25 cellular contexts compared by ENCODE assay signal in the genomic region with DNA sequence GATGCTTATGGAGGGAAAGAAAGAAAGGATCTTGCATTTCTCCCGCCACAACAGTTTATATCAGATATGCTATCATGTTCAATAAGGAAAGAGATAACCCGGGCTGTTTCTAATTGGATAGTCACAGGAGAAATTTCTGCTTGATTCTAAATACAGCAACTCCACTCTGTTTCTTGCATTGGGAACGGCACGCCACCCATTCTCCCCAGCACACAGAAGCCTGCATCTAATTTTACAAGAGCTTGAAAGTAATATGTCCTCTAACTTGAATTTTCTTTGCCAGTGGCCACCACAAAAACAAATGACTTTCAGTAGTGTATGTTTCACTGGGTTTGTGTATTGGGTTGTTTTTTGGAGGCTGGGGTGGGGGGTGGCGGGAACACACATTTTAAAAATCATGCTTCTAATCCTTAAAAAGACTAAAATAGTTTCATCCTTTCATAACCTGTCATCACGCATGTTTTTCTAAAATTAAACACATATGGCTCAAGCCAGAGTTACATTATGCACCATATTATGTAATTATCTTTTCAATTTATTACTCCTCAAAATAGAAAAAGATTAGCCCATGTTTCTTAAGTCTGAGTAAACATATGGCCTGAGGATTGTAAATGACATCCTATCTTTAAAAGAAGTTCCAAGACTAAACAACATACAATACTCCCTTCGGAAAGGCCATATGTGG.
DNase-seq lines count a peak whose midpoint lies in the region; ATAC-seq, FAIRE-seq and TF ChIP-seq lines count a peak whose summit lies in the region.
"Had no signal": no experiment of that assay in that cellular context is flagged by ENCODE, and none has a peak within 500 bp of the region (broad histone marks: within the 10 kb centered on the region; RNA-seq: fewer than 3 reads in every experiment).

No MANE protein-coding gene starts in this region.

- CTCF ChIA-PET in naive thymus-derived CD4-positive, alpha-beta T cell (lab: Charles Lee) = no interaction called here

- H4K20me1 ChIP-seq in BLaER1 (no peaks in the 10 kb centered on the region), DOHH2 (ENCODE audit: control insufficient read depth, insufficient read depth, low read depth, low read length) (peaks cover 6% of the 10 kb centered on the region; the same call in 1 of the 2 replicates), astrocyte (ENCODE audit: insufficient read depth, low read length) (peaks cover 72% of the 10 kb centered on the region)

- H3K36me3 ChIP-seq in BLaER1 (no peaks in the 10 kb centered on the region), DOHH2 (ENCODE audit: control insufficient read depth, low read length) (no peaks in the 10 kb centered on the region), astrocyte (ENCODE audit: insufficient read depth, low read length) (no peaks in the 10 kb centered on the region)
- H3K36me3 ChIP-seq in naive thymus-derived CD4-positive, alpha-beta T cell (ENCODE audit: control insufficient read depth in 2 of 3, insufficient read depth in 3 of 3, low read length in 3 of 3) = no peaks in the 10 kb centered on the region
- H3K36me3 ChIP-seq: esophagus muscularis mucosa, gastroesophageal sphincter, vagina had no signal

- peaks cover 6% of the 10 kb centered on the region; the same call in 1 of the 2 replicates for H3F3A ChIP-seq in DOHH2 (ENCODE audit: control insufficient read depth, insufficient read depth)

- H3K27me3 ChIP-seq in BLaER1 = no peaks in the 10 kb centered on the region
- H3K27me3 ChIP-seq in DOHH2 (ENCODE audit: control insufficient read depth, low read length) = no peaks in the 10 kb centered on the region
- H3K27me3 ChIP-seq in astrocyte (ENCODE audit: insufficient read depth, low read length) = no peaks in the 10 kb centered on the region
- H3K27me3 ChIP-seq in naive thymus-derived CD4-positive, alpha-beta T cell (ENCODE audit: control insufficient read depth in 2 of 2, insufficient read depth in 2 of 2, low read length in 2 of 2) = no peaks in the 10 kb centered on the region
- H3K27me3 ChIP-seq: esophagus muscularis mucosa, gastroesophageal sphincter, vagina had no signal

- peak overlapping the region; percentile 44; the same call in 1 of the 2 replicates for H3K9ac ChIP-seq in BLaER1
- H3K9ac ChIP-seq in astrocyte (ENCODE audit: low read length) = no peak overlapping the region

- H3K27ac ChIP-seq in BLaER1 (no peak overlapping the region), DOHH2 (ENCODE audit: low read depth, low read length) (peak overlapping the region; percentile 49; the same call in 1 of the 2 replicates), astrocyte (ENCODE audit: low read depth, low read length) (no peak overlapping the region)
- H3K27ac ChIP-seq in naive thymus-derived CD4-positive, alpha-beta T cell (ENCODE audit: low read depth, low read length) = no peak overlapping the region
- H3K27ac ChIP-seq: esophagus muscularis mucosa, gastroesophageal sphincter, PC-9, vagina had no signal

- peaks cover 88% of the 10 kb centered on the region for H3K79me2 ChIP-seq in DOHH2 (ENCODE audit: control insufficient read depth, low read length)
- H3K79me2 ChIP-seq in astrocyte (ENCODE audit: insufficient read depth, low read length) = peaks cover 86% of the 10 kb centered on the region

- ATAC-seq in naive thymus-derived CD4-positive, alpha-beta T cell = no peak
- no peak for ATAC-seq in activated T-cell treated with anti-CD3 and anti-CD28 coated beads, Interleukin-2, amount 50 U/mL, for 72 hours (replicated peaks in 1 of 2)
- no peak for ATAC-seq in GM18505 (IDR thresholded peaks at IDR 0.05; ENCODE audit: unreplicated experiment)
- ATAC-seq: gastroesophageal sphincter; Right ventricle myocardium inferior; stimulated activated naive CD8-positive, alpha-beta T cell treated with anti-CD3 and anti-CD28 coated beads, Interleukin-15, amount 100 ng/mL, for 72 hours had no signal

- TF ChIP-seq CTCF in DOHH2 (IDR thresholded peaks at IDR 0.05; ENCODE audit: low read depth, low read length, poor library complexity, severe bottlenecking) = no peak
- TF ChIP-seq CTCF in astrocyte (IDR thresholded peaks at IDR 0.05; ENCODE audit: insufficient read depth, low read depth, low read length) = no peak
- TF ChIP-seq CTCF in CD14-positive monocyte (IDR thresholded peaks at IDR 0.05) = no peak

- H3K4me2 ChIP-seq in BLaER1 (peak overlapping the region; percentile 82), DOHH2 (ENCODE audit: low read length) (peak overlapping the region; percentile 78), astrocyte (ENCODE audit: low read length) (no peak overlapping the region)
- H3K4me2 ChIP-seq: PC-9 had no signal

- no peak overlapping the region for H2AFZ ChIP-seq in astrocyte (ENCODE audit: low read depth, low read length)
- H2AFZ ChIP-seq: PC-9 had no signal

- no peaks in the 10 kb centered on the region for H3K27me3 Mint-ChIP-seq in astrocyte (ENCODE audit: low read depth, unreplicated experiment)
- H3K27me3 Mint-ChIP-seq in naive thymus-derived CD4-positive, alpha-beta T cell = peaks cover 0 to 37% (median 0%) of the 10 kb centered on the region in 5 donors
- no peaks in the 10 kb centered on the region for H3K27me3 Mint-ChIP-seq in activated T-cell treated with anti-CD3 and anti-CD28 coated beads, Interleukin-2, amount 50 U/mL, for 72 hours (ENCODE audit: low read depth)
- H3K27me3 Mint-ChIP-seq in CD14-positive monocyte (ENCODE audit: low read depth in 3 of 3) = peaks cover 0 to 1% (median 0%) of the 10 kb centered on the region in 3 donors
- H3K27me3 Mint-ChIP-seq: stimulated activated naive CD8-positive, alpha-beta T cell treated with anti-CD3 and anti-CD28 coated beads, Interleukin-15, amount 100 ng/mL, for 72 hours had no signal

- POLR2A ChIA-PET in naive thymus-derived CD4-positive, alpha-beta T cell (lab: Charles Lee) = interaction anchor here (1.0 kb wide), 1 partner anchor 14 kb away, joined by 3 read pairs; no protein-coding TSS in a partner anchor

- intact Hi-C loops in naive thymus-derived CD4-positive, alpha-beta T cell (cut with micrococcal nuclease) = no loop called here
- intact Hi-C loops in CD14-positive monocyte (cut with micrococcal nuclease) = no loop called here

- no peaks in the 10 kb centered on the region for H3K9me3 Mint-ChIP-seq in astrocyte (ENCODE audit: unreplicated experiment)
- no peaks in the 10 kb centered on the region for H3K9me3 Mint-ChIP-seq in naive thymus-derived CD4-positive, alpha-beta T cell
- no peaks in the 10 kb centered on the region for H3K9me3 Mint-ChIP-seq in activated T-cell treated with anti-CD3 and anti-CD28 coated beads, Interleukin-2, amount 50 U/mL, for 72 hours
- no peaks in the 10 kb centered on the region for H3K9me3 Mint-ChIP-seq in CD14-positive monocyte
- H3K9me3 Mint-ChIP-seq: activated naive CD4-positive, alpha-beta T cell treated with anti-CD3 and anti-CD28 coated beads for 36 hours; immature natural killer cell; stimulated activated naive CD8-positive, alpha-beta T cell treated with anti-CD3 and anti-CD28 coated beads, Interleukin-15, amount 100 ng/mL, for 72 hours had no signal

- peaks cover 58% of the 10 kb centered on the region for H3K4me1 ChIP-seq in BLaER1
- H3K4me1 ChIP-seq in DOHH2 (ENCODE audit: control insufficient read depth, low read length) = peaks cover 81% of the 10 kb centered on the region
- H3K4me1 ChIP-seq in astrocyte (ENCODE audit: insufficient read depth, low read length) = no peaks in the 10 kb centered on the region
- peaks cover 5 to 50% of the 10 kb centered on the region in 2 donors for H3K4me1 ChIP-seq in naive thymus-derived CD4-positive, alpha-beta T cell (ENCODE audit: control insufficient read depth in 2 of 2, insufficient read depth in 2 of 2, low read length in 2 of 2)
- H3K4me1 ChIP-seq: vagina had no signal

- DNase-seq in astrocyte (ENCODE audit: low read depth) (no peak), CD14-positive monocyte (ENCODE audit: low spot score) (no peak)
- no peak for DNase-seq in naive thymus-derived CD4-positive, alpha-beta T cell
- DNase-seq in activated T-cell treated with anti-CD3 and anti-CD28 coated beads, Interleukin-2, amount 50 U/mL, for 72 hours = no peak
- DNase-seq in activated T-cell treated with anti-CD3 and anti-CD28 coated beads, Interleukin-2, amount 50 U/mL, for 1 hour = no peak
- DNase-seq: activated CD4-positive, alpha-beta T cell treated with anti-CD3 and anti-CD28 coated beads, Interleukin-2, amount 50 U/mL, for 1 hour; activated naive CD4-positive, alpha-beta T cell treated with anti-CD3 and anti-CD28 coated beads for 36 hours; DMS153; hypothalamus; immature natural killer cell; NCI-H1105 treated with DMSO at 0.1 percent for 48 hours; NCI-H1930; NCI-H226; NCI-H748 treated with DMSO at 0.1 percent for 48 hours; occipital lobe; PC-9; stimulated activated naive CD8-positive, alpha-beta T cell treated with anti-CD3 and anti-CD28 coated beads, Interleukin-15, amount 100 ng/mL, for 72 hours; T-helper 9 cell had no signal

- H3K4me3 ChIP-seq in BLaER1 = 0 out of 2 replicates have a peak overlapping the region, but pooled peaks have one; percentile 40
- H3K4me3 ChIP-seq in DOHH2 (ENCODE audit: low read length) = peak overlapping the region; percentile 66; the same call in 1 of the 2 replicates
- H3K4me3 ChIP-seq in astrocyte (ENCODE audit: insufficient read depth, low read depth, low read length) = no peak overlapping the region
- no peak overlapping the region for H3K4me3 ChIP-seq in naive thymus-derived CD4-positive, alpha-beta T cell (ENCODE audit: low read length)
- H3K4me3 ChIP-seq: esophagus muscularis mucosa, gastroesophageal sphincter, PC-9, vagina had no signal

- TF ChIP-seq POLR2A in GM18505 (IDR thresholded peaks at IDR 0.05; ENCODE audit: borderline replicate concordance, extremely low read depth, insufficient read depth, insufficient read length) = no peak

- FAIRE-seq in astrocyte (lab: Jason Lieb, UNC) = peak; percentile 56

- no peaks in the 10 kb centered on the region for H3K9me3 ChIP-seq in BLaER1
- no peaks in the 10 kb centered on the region for H3K9me3 ChIP-seq in DOHH2 (ENCODE audit: control insufficient read depth, insufficient read depth, low read length)
- no peaks in the 10 kb centered on the region for H3K9me3 ChIP-seq in astrocyte (ENCODE audit: insufficient read depth, low read depth, low read length)
- no peaks in the 10 kb centered on the region for H3K9me3 ChIP-seq in naive thymus-derived CD4-positive, alpha-beta T cell (ENCODE audit: control insufficient read depth in 2 of 3, low read length in 3 of 3)
- H3K9me3 ChIP-seq: esophagus muscularis mucosa, gastroesophageal sphincter, vagina had no signal

- H3K4me3 Mint-ChIP-seq in astrocyte (ENCODE audit: unreplicated experiment) = no peak overlapping the region
- H3K4me3 Mint-ChIP-seq in naive thymus-derived CD4-positive, alpha-beta T cell = peak overlapping the region in 2 of 10 donors; percentile 10 to 15
- no peak overlapping the region for H3K4me3 Mint-ChIP-seq in activated T-cell treated with anti-CD3 and anti-CD28 coated beads, Interleukin-2, amount 50 U/mL, for 72 hours
- H3K4me3 Mint-ChIP-seq in CD14-positive monocyte = no peak overlapping the region
- H3K4me3 Mint-ChIP-seq: activated naive CD4-positive, alpha-beta T cell treated with anti-CD3 and anti-CD28 coated beads for 36 hours; immature natural killer cell; stimulated activated naive CD8-positive, alpha-beta T cell treated with anti-CD3 and anti-CD28 coated beads, Interleukin-15, amount 100 ng/mL, for 72 hours had no signal

- H3K27ac Mint-ChIP-seq in astrocyte (ENCODE audit: unreplicated experiment) (no peak overlapping the region), CD14-positive monocyte (peak overlapping the region in 2 of 7 donors; percentile 14 to 50)
- H3K27ac Mint-ChIP-seq in naive thymus-derived CD4-positive, alpha-beta T cell = peak overlapping the region in 8 of 9 donors; percentile 52 to 99 (median 70)
- no peak overlapping the region for H3K27ac Mint-ChIP-seq in activated T-cell treated with anti-CD3 and anti-CD28 coated beads, Interleukin-2, amount 50 U/mL, for 72 hours
- H3K27ac Mint-ChIP-seq: activated naive CD4-positive, alpha-beta T cell treated with anti-CD3 and anti-CD28 coated beads for 36 hours; immature natural killer cell had no signal

- H3K4me1 Mint-ChIP-seq in astrocyte (ENCODE audit: low read depth, unreplicated experiment) (peaks cover 8% of the 10 kb centered on the region), CD14-positive monocyte (peaks cover 40% of the 10 kb centered on the region)
- peaks cover 0 to 97% (median 89%) of the 10 kb centered on the region in 7 donors for H3K4me1 Mint-ChIP-seq in naive thymus-derived CD4-positive, alpha-beta T cell
- peaks cover 39% of the 10 kb centered on the region for H3K4me1 Mint-ChIP-seq in activated T-cell treated with anti-CD3 and anti-CD28 coated beads, Interleukin-2, amount 50 U/mL, for 72 hours (ENCODE audit: low read depth)
- H3K4me1 Mint-ChIP-seq: immature natural killer cell had no signal

- H3K9me2 ChIP-seq in DOHH2 (replicated peaks; ENCODE audit: control insufficient read depth, low read length) = no peaks in the 10 kb centered on the region

- H3K36me3 Mint-ChIP-seq in astrocyte (ENCODE audit: low read depth, unreplicated experiment) (peaks cover 2% of the 10 kb centered on the region), CD14-positive monocyte (peaks cover 14 to 17% of the 10 kb centered on the region in 2 donors)
- H3K36me3 Mint-ChIP-seq in naive thymus-derived CD4-positive, alpha-beta T cell = peaks cover 5 to 60% (median 35%) of the 10 kb centered on the region in 5 donors
- no peaks in the 10 kb centered on the region for H3K36me3 Mint-ChIP-seq in activated T-cell treated with anti-CD3 and anti-CD28 coated beads, Interleukin-2, amount 50 U/mL, for 72 hours (ENCODE audit: insufficient read depth in 2 of 2)

Comparison
In these comparisons a context has a peak if more than half of its experiments do, and no peak if none do; other contexts are left out.
1. H3K4me3 ChIP-seq: peak in BLaER1 (single experiment) and DOHH2 (single experiment); none in astrocyte (single experiment) and naive thymus-derived CD4-positive, alpha-beta T cell (single experiment).
2. H3K27ac Mint-ChIP-seq: peak in naive thymus-derived CD4-positive, alpha-beta T cell (8 of 9); none in astrocyte (single experiment) and activated T-cell treated with anti-CD3 and anti-CD28 coated beads, Interleukin-2, amount 50 U/mL, for 72 hours (single experiment).